Comparison of ENCODE assay signal across 1 cellular context in the genomic region with DNA sequence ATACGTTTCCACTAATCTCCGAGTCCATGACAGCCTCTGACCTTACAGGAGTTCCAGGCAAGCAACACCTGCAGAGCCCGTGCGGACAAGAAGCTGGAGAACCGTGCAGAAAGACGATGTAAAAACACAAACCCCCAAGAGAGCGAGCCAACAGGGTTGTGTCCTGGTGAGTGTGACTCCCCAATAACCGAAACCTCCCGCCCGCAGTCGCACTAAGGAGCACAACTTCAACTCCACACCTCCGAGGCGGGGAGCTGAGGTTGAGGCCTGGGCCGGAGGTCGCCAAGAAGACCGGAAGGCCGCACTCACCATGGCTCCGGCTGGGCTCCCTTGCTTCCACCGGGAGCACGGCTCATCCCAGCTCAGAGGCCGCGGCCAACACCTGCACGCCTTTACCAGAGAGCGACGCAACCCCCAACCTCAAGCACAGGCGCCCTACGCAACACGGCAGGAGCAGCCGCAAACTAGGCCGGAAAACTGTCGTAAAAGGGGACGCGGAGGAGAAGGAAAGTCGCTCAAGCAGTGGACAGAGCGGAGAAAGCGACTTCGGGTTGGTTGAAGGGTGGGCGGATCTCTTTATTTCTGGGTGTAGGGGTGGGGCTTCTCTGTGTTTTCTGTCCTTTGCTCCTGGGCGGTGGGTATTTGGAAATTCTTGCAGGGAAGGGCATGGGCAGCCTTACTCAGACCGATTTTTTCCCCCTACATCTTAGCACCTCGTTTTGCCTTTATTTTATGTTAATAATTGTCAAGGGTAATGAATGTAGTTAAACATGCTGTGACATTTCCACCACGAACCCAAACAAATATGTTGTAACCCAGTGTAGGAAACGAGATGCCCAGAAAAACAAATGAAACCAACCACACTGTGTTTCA.
TF ChIP-seq lines count a peak whose summit lies in the region.

A gene (minus strand): TSS at position 446 of the 873 bp plus-strand sequence. CDS start 134 bp downstream, at position 312.

TF ChIP-seq in K562, 482 proteins besides CTCF, POLR2A, EP300 and RAD21 (continued from another document and continues in another):
- TF ChIP-seq, protein P1, sequence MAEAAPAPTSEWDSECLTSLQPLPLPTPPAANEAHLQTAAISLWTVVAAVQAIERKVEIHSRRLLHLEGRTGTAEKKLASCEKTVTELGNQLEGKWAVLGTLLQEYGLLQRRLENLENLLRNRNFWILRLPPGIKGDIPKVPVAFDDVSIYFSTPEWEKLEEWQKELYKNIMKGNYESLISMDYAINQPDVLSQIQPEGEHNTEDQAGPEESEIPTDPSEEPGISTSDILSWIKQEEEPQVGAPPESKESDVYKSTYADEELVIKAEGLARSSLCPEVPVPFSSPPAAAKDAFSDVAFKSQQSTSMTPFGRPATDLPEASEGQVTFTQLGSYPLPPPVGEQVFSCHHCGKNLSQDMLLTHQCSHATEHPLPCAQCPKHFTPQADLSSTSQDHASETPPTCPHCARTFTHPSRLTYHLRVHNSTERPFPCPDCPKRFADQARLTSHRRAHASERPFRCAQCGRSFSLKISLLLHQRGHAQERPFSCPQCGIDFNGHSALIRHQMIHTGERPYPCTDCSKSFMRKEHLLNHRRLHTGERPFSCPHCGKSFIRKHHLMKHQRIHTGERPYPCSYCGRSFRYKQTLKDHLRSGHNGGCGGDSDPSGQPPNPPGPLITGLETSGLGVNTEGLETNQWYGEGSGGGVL (CRISPR knock-in tag; IDR thresholded peaks at IDR 0.05), result no peak
- TF ChIP-seq YY1 (IDR thresholded peaks at IDR 0.05; ENCODE audit: borderline replicate concordance in 1 of 3, control insufficient read depth in 1 of 3, extremely low read depth in 1 of 3, insufficient read depth in 3 of 3, insufficient read length in 1 of 3, insufficient replicate concordance in 2 of 3, low read depth in 1 of 3, low read length in 2 of 3) (peak in 2 of 3 experiments; percentile 50 to 71), CBX5 (IDR thresholded peaks at IDR 0.05; ENCODE audit: borderline replicate concordance, low read depth) (0 out of 2 replicates have a peak, but pooled peaks have one; percentile 40), POLR2H (tag; IDR thresholded peaks at IDR 0.05; ENCODE audit: low read depth) (peak; percentile 81), MCM5 (IDR thresholded peaks at IDR 0.05; ENCODE audit: low read depth) (no peak), ZNF324 (CRISPR knock-in tag; IDR thresholded peaks at IDR 0.05) (no peak), SMAD4 (CRISPR knock-in tag; conservative IDR thresholded peaks at IDR 0.05) (0 out of 2 replicates have a peak, but pooled peaks have one; percentile 29), STAG1 (CRISPR knock-in tag; IDR thresholded peaks at IDR 0.05; ENCODE audit: borderline replicate concordance) (no peak), HDAC2 (IDR thresholded peaks at IDR 0.05) (peak; percentile 47; the same call in 1 of the 2 replicates), ZNF561 (CRISPR knock-in tag; conservative IDR thresholded peaks at IDR 0.05) (no peak), ERF (CRISPR knock-in tag; IDR thresholded peaks at IDR 0.05) (peak; percentile 51; the same call in 1 of the 2 replicates), HDAC6 (IDR thresholded peaks at IDR 0.05; ENCODE audit: low read depth, low read length) (no peak), KLF16 (IDR thresholded peaks at IDR 0.05) (no peak), ZNF232 (CRISPR knock-in tag; IDR thresholded peaks at IDR 0.05) (no peak), ZNF175 (CRISPR knock-in tag; IDR thresholded peaks at IDR 0.05; ENCODE audit: low read depth) (no peak), CTBP1 (IDR thresholded peaks at IDR 0.05; ENCODE audit: borderline replicate concordance) (peak; percentile 47; the same call in 1 of the 2 replicates), RBM14 (IDR thresholded peaks at IDR 0.05; ENCODE audit: borderline replicate concordance, insufficient read depth, low read depth, low read length) (no peak), HDAC1 (IDR thresholded peaks at IDR 0.05) (peak in 1 of 2 experiments; percentile 80; a peak in 2 of 4 replicates), FOXK2 (conservative IDR thresholded peaks at IDR 0.05 in 1 of 2, IDR thresholded peaks at IDR 0.05 in 1 of 2; ENCODE audit: low read depth in 2 of 2) (peak; percentile 84 to 92), SRSF3 (IDR thresholded peaks at IDR 0.05; ENCODE audit: insufficient read depth, low read length) (no peak), SP1 (CRISPR knock-in tag; IDR thresholded peaks at IDR 0.05) (peak; percentile 41; the same call in 1 of the 2 replicates), MAFK (IDR thresholded peaks at IDR 0.05; ENCODE audit: low read length) (no peak), ARNT (IDR thresholded peaks at IDR 0.05) (no peak), FUS (optimal IDR thresholded peaks at IDR 0.05; ENCODE audit: low read depth, low read length) (no peak), KLF10 (CRISPR knock-in tag; IDR thresholded peaks at IDR 0.05) (no peak), CXXC5 (CRISPR knock-in tag; IDR thresholded peaks at IDR 0.05) (peak; percentile 84), GTF2A2 (tag; IDR thresholded peaks at IDR 0.05) (no peak), ZNF121 (CRISPR knock-in tag; conservative IDR thresholded peaks at IDR 0.05) (no peak), HDAC8 (tag; IDR thresholded peaks at IDR 0.05) (no peak), CBX1 (IDR thresholded peaks at IDR 0.05; ENCODE audit: low read depth) (peak; percentile 36; the same call in 1 of the 2 replicates)
- TF ChIP-seq, protein P2, sequence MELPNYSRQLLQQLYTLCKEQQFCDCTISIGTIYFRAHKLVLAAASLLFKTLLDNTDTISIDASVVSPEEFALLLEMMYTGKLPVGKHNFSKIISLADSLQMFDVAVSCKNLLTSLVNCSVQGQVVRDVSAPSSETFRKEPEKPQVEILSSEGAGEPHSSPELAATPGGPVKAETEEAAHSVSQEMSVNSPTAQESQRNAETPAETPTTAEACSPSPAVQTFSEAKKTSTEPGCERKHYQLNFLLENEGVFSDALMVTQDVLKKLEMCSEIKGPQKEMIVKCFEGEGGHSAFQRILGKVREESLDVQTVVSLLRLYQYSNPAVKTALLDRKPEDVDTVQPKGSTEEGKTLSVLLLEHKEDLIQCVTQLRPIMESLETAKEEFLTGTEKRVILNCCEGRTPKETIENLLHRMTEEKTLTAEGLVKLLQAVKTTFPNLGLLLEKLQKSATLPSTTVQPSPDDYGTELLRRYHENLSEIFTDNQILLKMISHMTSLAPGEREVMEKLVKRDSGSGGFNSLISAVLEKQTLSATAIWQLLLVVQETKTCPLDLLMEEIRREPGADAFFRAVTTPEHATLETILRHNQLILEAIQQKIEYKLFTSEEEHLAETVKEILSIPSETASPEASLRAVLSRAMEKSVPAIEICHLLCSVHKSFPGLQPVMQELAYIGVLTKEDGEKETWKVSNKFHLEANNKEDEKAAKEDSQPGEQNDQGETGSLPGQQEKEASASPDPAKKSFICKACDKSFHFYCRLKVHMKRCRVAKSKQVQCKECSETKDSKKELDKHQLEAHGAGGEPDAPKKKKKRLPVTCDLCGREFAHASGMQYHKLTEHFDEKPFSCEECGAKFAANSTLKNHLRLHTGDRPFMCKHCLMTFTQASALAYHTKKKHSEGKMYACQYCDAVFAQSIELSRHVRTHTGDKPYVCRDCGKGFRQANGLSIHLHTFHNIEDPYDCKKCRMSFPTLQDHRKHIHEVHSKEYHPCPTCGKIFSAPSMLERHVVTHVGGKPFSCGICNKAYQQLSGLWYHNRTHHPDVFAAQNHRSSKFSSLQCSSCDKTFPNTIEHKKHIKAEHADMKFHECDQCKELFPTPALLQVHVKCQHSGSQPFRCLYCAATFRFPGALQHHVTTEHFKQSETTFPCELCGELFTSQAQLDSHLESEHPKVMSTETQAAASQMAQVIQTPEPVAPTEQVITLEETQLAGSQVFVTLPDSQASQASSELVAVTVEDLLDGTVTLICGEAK (IDR thresholded peaks at IDR 0.05), result peak; percentile 69
- TF ChIP-seq, protein P2 (CRISPR knock-in tag; IDR thresholded peaks at IDR 0.05), result no peak
- TF ChIP-seq, protein P3, sequence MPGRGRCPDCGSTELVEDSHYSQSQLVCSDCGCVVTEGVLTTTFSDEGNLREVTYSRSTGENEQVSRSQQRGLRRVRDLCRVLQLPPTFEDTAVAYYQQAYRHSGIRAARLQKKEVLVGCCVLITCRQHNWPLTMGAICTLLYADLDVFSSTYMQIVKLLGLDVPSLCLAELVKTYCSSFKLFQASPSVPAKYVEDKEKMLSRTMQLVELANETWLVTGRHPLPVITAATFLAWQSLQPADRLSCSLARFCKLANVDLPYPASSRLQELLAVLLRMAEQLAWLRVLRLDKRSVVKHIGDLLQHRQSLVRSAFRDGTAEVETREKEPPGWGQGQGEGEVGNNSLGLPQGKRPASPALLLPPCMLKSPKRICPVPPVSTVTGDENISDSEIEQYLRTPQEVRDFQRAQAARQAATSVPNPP (IDR thresholded peaks at IDR 0.05; ENCODE audit: borderline replicate concordance, insufficient read depth, insufficient read length), result no peak
- TF ChIP-seq, protein P4, sequence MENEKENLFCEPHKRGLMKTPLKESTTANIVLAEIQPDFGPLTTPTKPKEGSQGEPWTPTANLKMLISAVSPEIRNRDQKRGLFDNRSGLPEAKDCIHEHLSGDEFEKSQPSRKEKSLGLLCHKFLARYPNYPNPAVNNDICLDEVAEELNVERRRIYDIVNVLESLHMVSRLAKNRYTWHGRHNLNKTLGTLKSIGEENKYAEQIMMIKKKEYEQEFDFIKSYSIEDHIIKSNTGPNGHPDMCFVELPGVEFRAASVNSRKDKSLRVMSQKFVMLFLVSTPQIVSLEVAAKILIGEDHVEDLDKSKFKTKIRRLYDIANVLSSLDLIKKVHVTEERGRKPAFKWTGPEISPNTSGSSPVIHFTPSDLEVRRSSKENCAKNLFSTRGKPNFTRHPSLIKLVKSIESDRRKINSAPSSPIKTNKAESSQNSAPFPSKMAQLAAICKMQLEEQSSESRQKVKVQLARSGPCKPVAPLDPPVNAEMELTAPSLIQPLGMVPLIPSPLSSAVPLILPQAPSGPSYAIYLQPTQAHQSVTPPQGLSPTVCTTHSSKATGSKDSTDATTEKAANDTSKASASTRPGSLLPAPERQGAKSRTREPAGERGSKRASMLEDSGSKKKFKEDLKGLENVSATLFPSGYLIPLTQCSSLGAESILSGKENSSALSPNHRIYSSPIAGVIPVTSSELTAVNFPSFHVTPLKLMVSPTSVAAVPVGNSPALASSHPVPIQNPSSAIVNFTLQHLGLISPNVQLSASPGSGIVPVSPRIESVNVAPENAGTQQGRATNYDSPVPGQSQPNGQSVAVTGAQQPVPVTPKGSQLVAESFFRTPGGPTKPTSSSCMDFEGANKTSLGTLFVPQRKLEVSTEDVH (IDR thresholded peaks at IDR 0.05; ENCODE audit: low read depth, partially characterized antibody), result peak; percentile 68
- TF ChIP-seq, protein P5, sequence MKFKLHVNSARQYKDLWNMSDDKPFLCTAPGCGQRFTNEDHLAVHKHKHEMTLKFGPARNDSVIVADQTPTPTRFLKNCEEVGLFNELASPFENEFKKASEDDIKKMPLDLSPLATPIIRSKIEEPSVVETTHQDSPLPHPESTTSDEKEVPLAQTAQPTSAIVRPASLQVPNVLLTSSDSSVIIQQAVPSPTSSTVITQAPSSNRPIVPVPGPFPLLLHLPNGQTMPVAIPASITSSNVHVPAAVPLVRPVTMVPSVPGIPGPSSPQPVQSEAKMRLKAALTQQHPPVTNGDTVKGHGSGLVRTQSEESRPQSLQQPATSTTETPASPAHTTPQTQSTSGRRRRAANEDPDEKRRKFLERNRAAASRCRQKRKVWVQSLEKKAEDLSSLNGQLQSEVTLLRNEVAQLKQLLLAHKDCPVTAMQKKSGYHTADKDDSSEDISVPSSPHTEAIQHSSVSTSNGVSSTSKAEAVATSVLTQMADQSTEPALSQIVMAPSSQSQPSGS (CRISPR knock-in tag; IDR thresholded peaks at IDR 0.05), result no peak
- TF ChIP-seq, protein P6, sequence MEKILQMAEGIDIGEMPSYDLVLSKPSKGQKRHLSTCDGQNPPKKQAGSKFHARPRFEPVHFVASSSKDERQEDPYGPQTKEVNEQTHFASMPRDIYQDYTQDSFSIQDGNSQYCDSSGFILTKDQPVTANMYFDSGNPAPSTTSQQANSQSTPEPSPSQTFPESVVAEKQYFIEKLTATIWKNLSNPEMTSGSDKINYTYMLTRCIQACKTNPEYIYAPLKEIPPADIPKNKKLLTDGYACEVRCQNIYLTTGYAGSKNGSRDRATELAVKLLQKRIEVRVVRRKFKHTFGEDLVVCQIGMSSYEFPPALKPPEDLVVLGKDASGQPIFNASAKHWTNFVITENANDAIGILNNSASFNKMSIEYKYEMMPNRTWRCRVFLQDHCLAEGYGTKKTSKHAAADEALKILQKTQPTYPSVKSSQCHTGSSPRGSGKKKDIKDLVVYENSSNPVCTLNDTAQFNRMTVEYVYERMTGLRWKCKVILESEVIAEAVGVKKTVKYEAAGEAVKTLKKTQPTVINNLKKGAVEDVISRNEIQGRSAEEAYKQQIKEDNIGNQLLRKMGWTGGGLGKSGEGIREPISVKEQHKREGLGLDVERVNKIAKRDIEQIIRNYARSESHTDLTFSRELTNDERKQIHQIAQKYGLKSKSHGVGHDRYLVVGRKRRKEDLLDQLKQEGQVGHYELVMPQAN (IDR thresholded peaks at IDR 0.05; ENCODE audit: borderline replicate concordance), result peak; percentile 74
